8 cellular contexts compared by ENCODE assay signal in the genomic region with DNA sequence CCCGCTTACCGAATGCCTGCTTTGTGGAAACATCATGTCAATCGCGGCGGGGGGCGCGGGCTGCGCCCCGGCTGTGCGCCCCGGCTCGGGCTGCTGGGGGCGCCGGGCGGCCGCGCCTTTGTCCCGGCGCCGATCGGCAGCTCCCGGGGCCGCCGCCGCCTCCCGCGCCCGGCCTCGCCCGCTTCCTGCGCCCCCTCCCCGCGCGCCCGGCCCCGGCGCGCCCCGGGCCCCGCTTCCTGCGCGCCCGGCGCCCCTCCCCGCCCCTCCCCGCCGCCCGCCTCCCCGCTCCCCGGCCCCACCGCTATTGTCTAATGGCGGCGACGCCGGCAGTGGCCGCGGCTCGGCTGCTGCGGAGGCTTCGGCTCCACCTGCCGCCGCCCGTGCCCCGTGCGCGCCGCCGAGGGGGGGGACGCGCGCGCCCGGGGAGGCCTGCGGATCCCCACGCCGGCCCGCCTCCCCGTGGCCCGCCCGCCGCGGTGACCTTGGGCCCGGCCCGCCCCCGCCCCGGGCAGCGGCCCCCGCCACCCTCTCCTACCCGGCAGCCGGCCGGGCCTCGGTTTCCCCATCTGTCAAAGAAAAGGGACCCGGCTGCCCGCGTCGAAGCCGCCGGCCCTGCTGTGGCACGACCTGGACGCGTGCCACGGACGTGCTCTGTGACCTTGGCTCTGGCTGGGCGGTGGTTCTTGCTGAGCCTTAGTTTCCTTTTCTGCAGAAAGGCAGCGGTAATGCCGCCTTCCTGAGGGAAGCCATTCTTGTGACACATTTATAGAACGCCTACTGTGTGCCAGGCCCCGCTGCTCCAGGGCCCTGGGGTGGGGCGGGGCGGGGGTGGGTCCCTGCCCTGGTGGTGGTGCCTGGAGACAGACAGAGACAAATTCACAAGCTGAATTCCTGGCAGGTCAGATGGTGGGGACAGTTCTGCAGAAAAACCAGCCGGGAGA. TPM values are rescaled to one million over a fixed set of nuclear protein-coding genes. Genes with fewer than 3 reads are reported as not detected.
DNase-seq lines count a peak whose midpoint lies in the region; ATAC-seq and TF ChIP-seq lines count a peak whose summit lies in the region.

A gene with protein sequence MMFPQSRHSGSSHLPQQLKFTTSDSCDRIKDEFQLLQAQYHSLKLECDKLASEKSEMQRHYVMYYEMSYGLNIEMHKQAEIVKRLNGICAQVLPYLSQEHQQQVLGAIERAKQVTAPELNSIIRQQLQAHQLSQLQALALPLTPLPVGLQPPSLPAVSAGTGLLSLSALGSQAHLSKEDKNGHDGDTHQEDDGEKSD (minus strand): TSS at position 331 of the 941 bp plus-strand sequence. CDS start 295 bp downstream, at position 36.

- DNase-seq in GM13976 (ENCODE audit: low spot score) = peak; percentile 88
- peak; percentile 54 for DNase-seq in NB4 (ENCODE audit: low read depth)
- peak; percentile 66 for DNase-seq in activated CD4-positive, alpha-beta T cell treated with anti-CD3 and anti-CD28 coated beads for 1 hour
- DNase-seq in chondrocyte (ENCODE audit: low spot score) = no peak
- peak; percentile 79 for DNase-seq in left kidney (ENCODE audit: low read depth, low spot score)
- DNase-seq in stimulated activated CD4-positive, alpha-beta T cell treated with anti-CD3 and anti-CD28 coated beads, Interleukin-2, amount 100 ng/mL, for 24 hours = peak; percentile 67 to 70

- H3K4me3 ChIP-seq in NB4 (ENCODE audit: low read depth, low read length) = peak within 1 kb of the TSS; percentile 56

- peaks cover 7% of the 10 kb centered on the region for H3K36me3 Mint-ChIP-seq in chondrocyte (ENCODE audit: low read depth)

- TF ChIP-seq CTCF in GM13976 (IDR thresholded peaks at IDR 0.05; ENCODE audit: borderline replicate concordance, control extremely low read depth, extremely low read depth, insufficient read depth, missing control alignments) = no peak
- no peak for TF ChIP-seq CTCF in NB4 (IDR thresholded peaks at IDR 0.05; ENCODE audit: low read depth, low read length)
- peak; percentile 8 for TF ChIP-seq CTCF in chondrocyte (IDR thresholded peaks at IDR 0.05)

- no peaks in the 10 kb centered on the region for H3K27me3 Mint-ChIP-seq in chondrocyte (ENCODE audit: low read depth)

- in situ Hi-C loops in GM13976 (cut with MboI; ENCODE audit: low sequenced_read_pairs, unreplicated experiment) = no loop called here

- peak; percentile 35 for TF ChIP-seq POLR2A in NB4 (IDR thresholded peaks at IDR 0.05; ENCODE audit: extremely low read depth, insufficient read length)

- ATAC-seq in HG03378 (IDR thresholded peaks at IDR 0.05; ENCODE audit: unreplicated experiment) (no peak), HG03108 (IDR thresholded peaks at IDR 0.05; ENCODE audit: unreplicated experiment) (no peak)

- peak within 1 kb of the TSS; percentile 22 for H3K27ac Mint-ChIP-seq in chondrocyte (ENCODE audit: unreplicated experiment)

- no peaks in the 10 kb centered on the region for H3K9me3 Mint-ChIP-seq in chondrocyte (ENCODE audit: low read depth)

- peaks cover 12% of the 10 kb centered on the region for H3K4me1 Mint-ChIP-seq in chondrocyte (ENCODE audit: low read depth)

- peak within 1 kb of the TSS; percentile 74 for H3K4me3 Mint-ChIP-seq in chondrocyte (ENCODE audit: unreplicated experiment)

RNA-seq across cellular contexts. Expression of the gene that starts here (rescaled TPM):
- total RNA-seq in chondrocyte = 223 to 306 TPM (median 303 TPM) in 3 replicates
